16 cellular contexts compared by ENCODE assay signal in the genomic region with DNA sequence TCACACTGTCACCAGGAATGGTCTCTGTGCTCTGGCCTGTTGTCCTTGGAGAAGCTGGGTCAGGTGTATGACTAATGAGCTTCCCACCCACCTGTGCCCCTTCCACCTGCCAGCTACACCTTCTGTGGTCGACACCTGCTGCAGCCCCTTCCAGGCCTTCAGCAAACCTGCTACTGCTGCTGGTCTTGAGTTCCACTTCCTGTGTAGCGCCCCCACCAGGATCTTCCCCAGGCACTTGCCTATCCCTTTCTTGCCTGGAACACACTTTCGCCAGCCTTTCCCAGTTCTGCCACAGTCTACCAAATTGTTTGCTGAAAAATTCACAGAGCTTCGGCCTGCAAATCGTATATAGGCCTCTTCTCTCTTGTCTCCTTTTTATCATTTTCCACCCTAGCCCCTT.
DNase-seq lines count a peak whose midpoint lies in the region; ATAC-seq and TF ChIP-seq lines count a peak whose summit lies in the region.
"Had no signal": no experiment of that assay in that cellular context is flagged by ENCODE, and none has a peak within 500 bp of the region (broad histone marks: within the 10 kb centered on the region; RNA-seq: fewer than 3 reads in every experiment).

No MANE protein-coding gene starts in this region.

- TF ChIP-seq CTCF in HFF-Myc (IDR thresholded peaks at IDR 0.05; ENCODE audit: low read depth, low read length, missing control alignments) = peak; percentile 5
- no peak for TF ChIP-seq CTCF in GM10266 (IDR thresholded peaks at IDR 0.05; ENCODE audit: control insufficient read depth, insufficient read depth, low read depth, missing control alignments)

- H3K27me3 Mint-ChIP-seq in activated naive CD8-positive, alpha-beta T cell treated with anti-CD3 and anti-CD28 coated beads, Interleukin-2, amount 10 ng/mL, durations not matched to agents 7 days and 5 days = no peaks in the 10 kb centered on the region
- H3K27me3 Mint-ChIP-seq in activated naive CD8-positive, alpha-beta T cell treated with anti-CD3 and anti-CD28 coated beads for 36 hours = no peaks in the 10 kb centered on the region
- H3K27me3 Mint-ChIP-seq in effector memory CD8-positive, alpha-beta T cell = no peaks in the 10 kb centered on the region

- peaks cover 16% of the 10 kb centered on the region for H3K36me3 Mint-ChIP-seq in activated naive CD8-positive, alpha-beta T cell treated with anti-CD3 and anti-CD28 coated beads, Interleukin-2, amount 10 ng/mL, durations not matched to agents 7 days and 5 days
- H3K36me3 Mint-ChIP-seq in activated naive CD8-positive, alpha-beta T cell treated with anti-CD3 and anti-CD28 coated beads for 36 hours = peaks cover 15% of the 10 kb centered on the region
- H3K36me3 Mint-ChIP-seq in effector memory CD8-positive, alpha-beta T cell (ENCODE audit: insufficient read depth) = peaks cover 25% of the 10 kb centered on the region

- no peak for ATAC-seq in activated naive CD8-positive, alpha-beta T cell treated with anti-CD3 and anti-CD28 coated beads, Interleukin-2, amount 10 ng/mL, durations not matched to agents 7 days and 5 days (ENCODE audit: low read depth)
- ATAC-seq in effector memory CD8-positive, alpha-beta T cell (replicated peaks) = no peak
- ATAC-seq: A549, PC-3 had no signal

- peaks cover 2% of the 10 kb centered on the region for H3K4me1 Mint-ChIP-seq in activated naive CD8-positive, alpha-beta T cell treated with anti-CD3 and anti-CD28 coated beads, Interleukin-2, amount 10 ng/mL, durations not matched to agents 7 days and 5 days
- H3K4me1 Mint-ChIP-seq in activated naive CD8-positive, alpha-beta T cell treated with anti-CD3 and anti-CD28 coated beads for 36 hours = no peaks in the 10 kb centered on the region
- peaks cover 0 to 3% of the 10 kb centered on the region in 2 donors for H3K4me1 Mint-ChIP-seq in effector memory CD8-positive, alpha-beta T cell (ENCODE audit: low read depth in 2 of 2)

- POLR2A ChIA-PET in activated naive CD8-positive, alpha-beta T cell treated with anti-CD3 and anti-CD28 coated beads, Interleukin-2, amount 10 ng/mL, durations not matched to agents 7 days and 5 days (lab: Charles Lee) = no interaction called here

- no peaks in the 10 kb centered on the region for H3K9me3 Mint-ChIP-seq in activated naive CD8-positive, alpha-beta T cell treated with anti-CD3 and anti-CD28 coated beads, Interleukin-2, amount 10 ng/mL, durations not matched to agents 7 days and 5 days
- H3K9me3 Mint-ChIP-seq in activated naive CD8-positive, alpha-beta T cell treated with anti-CD3 and anti-CD28 coated beads for 36 hours = no peaks in the 10 kb centered on the region
- no peaks in the 10 kb centered on the region for H3K9me3 Mint-ChIP-seq in effector memory CD8-positive, alpha-beta T cell

- no peak overlapping the region for H3K4me3 Mint-ChIP-seq in activated naive CD8-positive, alpha-beta T cell treated with anti-CD3 and anti-CD28 coated beads, Interleukin-2, amount 10 ng/mL, durations not matched to agents 7 days and 5 days
- H3K4me3 Mint-ChIP-seq in activated naive CD8-positive, alpha-beta T cell treated with anti-CD3 and anti-CD28 coated beads for 36 hours = no peak overlapping the region
- no peak overlapping the region for H3K4me3 Mint-ChIP-seq in effector memory CD8-positive, alpha-beta T cell

- no peak overlapping the region for H3K4me3 ChIP-seq in HFF-Myc (replicated peaks; ENCODE audit: low read depth, low read length)
- H3K4me3 ChIP-seq: A549; BLaER1 treated with 17β-estradiol and CSF1 and Interleukin-3, amounts not matched to agents 10 nM and 100 nM; SJCRH30 had no signal

- no peak for DNase-seq in activated naive CD8-positive, alpha-beta T cell treated with anti-CD3 and anti-CD28 coated beads, Interleukin-2, amount 10 ng/mL, durations not matched to agents 7 days and 5 days
- no peak for DNase-seq in activated naive CD8-positive, alpha-beta T cell treated with anti-CD3 and anti-CD28 coated beads for 36 hours
- DNase-seq in HFF-Myc (ENCODE audit: extremely low read depth, low read depth) (no peak), GM19238 (ENCODE audit: insufficient read length, low spot score) (no peak), hippocampal formation (lab: John Stamatoyannopoulos, UW) (no peak), GM10266 (ENCODE audit: extremely low spot score) (no peak)
- no peak for DNase-seq in effector memory CD8-positive, alpha-beta T cell
- DNase-seq: Caco-2; NCI-H187; NCI-H345; NCI-H526; NK-92 treated with Interleukin-12 subunit alpha and Interleukin-12 subunit beta, amount 100 ng/mL, for 24 hours; PC-3; SJCRH30 had no signal

- peak overlapping the region; percentile 7 for H3K27ac Mint-ChIP-seq in activated naive CD8-positive, alpha-beta T cell treated with anti-CD3 and anti-CD28 coated beads, Interleukin-2, amount 10 ng/mL, durations not matched to agents 7 days and 5 days
- H3K27ac Mint-ChIP-seq in activated naive CD8-positive, alpha-beta T cell treated with anti-CD3 and anti-CD28 coated beads for 36 hours = no peak overlapping the region
- peak overlapping the region; percentile 8 to 12 for H3K27ac Mint-ChIP-seq in effector memory CD8-positive, alpha-beta T cell
